ENCODE assay signal across 8 cellular contexts in genomic region chr12:51082561-51083139, GRCh38. TPM values are rescaled to one million over a fixed set of nuclear protein-coding genes. Genes with fewer than 3 reads are reported as not detected.
DNase-seq lines count a peak whose midpoint lies in the region; ATAC-seq and TF ChIP-seq lines count a peak whose summit lies in the region.

No MANE protein-coding gene starts in this region.

- DNase-seq in A172 (ENCODE audit: low spot score) (peak; percentile 41), NT2/D1 (ENCODE audit: low read depth, low spot score) (peak; percentile 39), heart left ventricle (no peak), osteocyte (ENCODE audit: extremely low spot score, unreplicated experiment) (no peak), NOMO-1 treated with DMSO at 0.1 percent for 48 hours (lab: John Stamatoyannopoulos, UW; ENCODE audit: unreplicated experiment) (no peak)
- DNase-seq in activated naive CD8-positive, alpha-beta T cell treated with anti-CD3 and anti-CD28 coated beads for 36 hours: peak; percentile 12

- H3K4me1 ChIP-seq in NT2/D1 (ENCODE audit: insufficient read depth, insufficient read length): peaks cover 2% of the 10 kb centered on the region
- H3K4me1 ChIP-seq in heart left ventricle: peaks cover 0 to 46% (median 23%) of the 10 kb centered on the region in 12 donors

- H3K36me3 ChIP-seq in NT2/D1 (ENCODE audit: insufficient read depth, insufficient read length, low read length) (no peaks in the 10 kb centered on the region), heart left ventricle (peaks cover 0 to 3% (median 0%) of the 10 kb centered on the region in 9 donors)

- peaks cover 37% of the 10 kb centered on the region for H3K4me1 Mint-ChIP-seq in activated naive CD8-positive, alpha-beta T cell treated with anti-CD3 and anti-CD28 coated beads for 36 hours
- H3K4me1 Mint-ChIP-seq in osteocyte (ENCODE audit: unreplicated experiment): peaks cover 37% of the 10 kb centered on the region

- no peak for TF ChIP-seq POLR2A in heart left ventricle (IDR thresholded peaks at IDR 0.05)

- intact Hi-C loops in heart left ventricle (cut with DNase I): loop anchor here in 5 of 10 donors (2.0 to 10.0 kb wide), 5 partner anchors 34 to 162 kb away; partner anchors contain the start of genes LETMD1 (in 5 of the 5) and DAZAP2 (in 1 of the 5)

- peak overlapping the region; percentile 85 to 97 (median 92) for H3K27ac ChIP-seq in heart left ventricle

- 1% methylated on average over 20 of the region's 20 CpGs for WGBS in heart left ventricle, 4 donors

- peak overlapping the region; percentile 90 for H3K27ac Mint-ChIP-seq in activated naive CD8-positive, alpha-beta T cell treated with anti-CD3 and anti-CD28 coated beads for 36 hours
- H3K27ac Mint-ChIP-seq in osteocyte (ENCODE audit: unreplicated experiment): peak overlapping the region; percentile 95

- H3K36me3 Mint-ChIP-seq in activated naive CD8-positive, alpha-beta T cell treated with anti-CD3 and anti-CD28 coated beads for 36 hours: peaks cover 14% of the 10 kb centered on the region
- H3K36me3 Mint-ChIP-seq in osteocyte (ENCODE audit: unreplicated experiment): peaks cover 8% of the 10 kb centered on the region

- peak overlapping the region; percentile 86 for H3K4me3 ChIP-seq in NT2/D1 (ENCODE audit: insufficient read length, low read depth)
- H3K4me3 ChIP-seq in heart left ventricle: peak overlapping the region; percentile 74 to 99 (median 86)

- peak overlapping the region; percentile 97 for H3K4me3 Mint-ChIP-seq in activated naive CD8-positive, alpha-beta T cell treated with anti-CD3 and anti-CD28 coated beads for 36 hours
- peak overlapping the region; percentile 97 for H3K4me3 Mint-ChIP-seq in osteocyte (ENCODE audit: unreplicated experiment)

- H3K27me3 ChIP-seq in NT2/D1 (ENCODE audit: insufficient read depth, insufficient read length) (no peaks in the 10 kb centered on the region), heart left ventricle (no peaks in the 10 kb centered on the region)

- ATAC-seq in GM19452 (IDR thresholded peaks at IDR 0.05; ENCODE audit: unreplicated experiment) (peak; percentile 1), heart left ventricle (no peak), GM19351 (IDR thresholded peaks at IDR 0.05; ENCODE audit: unreplicated experiment) (no peak)

- H3K9me3 ChIP-seq in NT2/D1 (ENCODE audit: insufficient read depth, low read length): no peaks in the 10 kb centered on the region
- no peaks in the 10 kb centered on the region for H3K9me3 ChIP-seq in heart left ventricle

- H3K9ac ChIP-seq in NT2/D1 (ENCODE audit: insufficient read length, low read depth): peak overlapping the region; percentile 91

- H3K9me3 Mint-ChIP-seq in activated naive CD8-positive, alpha-beta T cell treated with anti-CD3 and anti-CD28 coated beads for 36 hours: peaks cover 1% of the 10 kb centered on the region
- no peaks in the 10 kb centered on the region for H3K9me3 Mint-ChIP-seq in osteocyte (ENCODE audit: unreplicated experiment)

- TF ChIP-seq CTCF in heart left ventricle (IDR thresholded peaks at IDR 0.05) (no peak), osteocyte (IDR thresholded peaks at IDR 0.05) (no peak)

- no peaks in the 10 kb centered on the region for H3K27me3 Mint-ChIP-seq in activated naive CD8-positive, alpha-beta T cell treated with anti-CD3 and anti-CD28 coated beads for 36 hours
- no peaks in the 10 kb centered on the region for H3K27me3 Mint-ChIP-seq in osteocyte (ENCODE audit: unreplicated experiment)

RNA-seq across cellular contexts. Expression of gene CSRNP2, which starts 0.7 kb away (rescaled TPM):
- 18.4 and 32.3 TPM in 2 replicates for total RNA-seq in A172 (2014; rRNA removed; shearing (Covaris generic))
- total RNA-seq in activated naive CD8-positive, alpha-beta T cell treated with anti-CD3 and anti-CD28 coated beads for 36 hours: 10 to 100 TPM; 10.5 to 10.9 TPM
- total RNA-seq in heart left ventricle: 10 to 100 TPM; 12.8 to 25.7 (median 18.5) TPM
- 10 to 100 TPM; 10.0 to 16.5 TPM for polyA plus RNA-seq in heart left ventricle
- 45.1 and 49.0 TPM in 2 replicates for total RNA-seq in osteocyte

RNA-seq across cellular contexts. Expression of gene LETMD1, which starts 34.5 kb away (rescaled TPM):
- 21.9 and 23.7 TPM in 2 replicates for total RNA-seq in A172 (2014; rRNA removed; shearing (Covaris generic))
- 10 to 100 TPM; 67.2 to 69.4 TPM for total RNA-seq in activated naive CD8-positive, alpha-beta T cell treated with anti-CD3 and anti-CD28 coated beads for 36 hours
- total RNA-seq in heart left ventricle (10 to 100 TPM; 13.6 to 34.4 (median 22.7) TPM), osteocyte (44.9 and 45.6 TPM in 2 replicates)
- polyA plus RNA-seq in heart left ventricle: 10 to 100 TPM; 21.7 to 26.4 TPM

RNA-seq across cellular contexts. Expression of gene SLC11A2, which starts 56.5 kb away (rescaled TPM):
- 41.3 and 51.6 TPM in 2 replicates for total RNA-seq in A172 (2014; rRNA removed; shearing (Covaris generic))
- 10 to 100 TPM; 24.5 to 27.3 TPM for total RNA-seq in activated naive CD8-positive, alpha-beta T cell treated with anti-CD3 and anti-CD28 coated beads for 36 hours
- 10 to 100 TPM; 16.3 to 45.3 (median 22.0) TPM for total RNA-seq in heart left ventricle
- polyA plus RNA-seq in heart left ventricle: 10 to 100 TPM in 1 of 2 donors, 1 to 10 TPM in 1; 9.1 to 18.6 TPM
- total RNA-seq in osteocyte: 42.6 and 51.8 TPM in 2 replicates

Comparison
In these comparisons a context has a peak if more than half of its experiments do, and no peak if none do; other contexts are left out.
1. DNase-seq: peak in A172 (single experiment), NT2/D1 (single experiment) and activated naive CD8-positive, alpha-beta T cell treated with anti-CD3 and anti-CD28 coated beads for 36 hours (single experiment); none in heart left ventricle (0 of 5), osteocyte (single experiment) and NOMO-1 treated with DMSO at 0.1 percent for 48 hours (single experiment).